Comparison of ENCODE assay signal across 8 cellular contexts in genomic region chr6:30915591-30915946, GRCh38. TPM values are rescaled to one million over a fixed set of nuclear protein-coding genes. Genes with fewer than 3 reads are reported as not detected.
A peak's percentile ranks its signal among the peaks of the same experiment; 100 is the strongest.
DNase-seq lines count a peak whose midpoint lies in the region; ATAC-seq, FAIRE-seq and TF ChIP-seq lines count a peak whose summit lies in the region.

No MANE protein-coding gene starts in this region.

- H3K79me2 ChIP-seq in HepG2 (ENCODE audit: insufficient read depth, low read length): peaks cover 11% of the 10 kb centered on the region

- peak in 2 of 3 experiments; percentile 37 to 64 for DNase-seq in NCI-H1417 (lab: John Stamatoyannopoulos, UW)
- no peak for DNase-seq in NCI-H1417 treated with DMSO at 0.1 percent for 48 hours (lab: John Stamatoyannopoulos, UW)
- peak; percentile 75 to 92 for DNase-seq in Kasumi-1 (lab: John Stamatoyannopoulos, UW)
- peak; percentile 36 to 72 for DNase-seq in SJCRH30
- no peak for DNase-seq in coronary artery (ENCODE audit: low spot score)
- DNase-seq in HepG2 (ENCODE audit: low spot score): peak; percentile 76

- H3K4me2 ChIP-seq in HepG2 (ENCODE audit: low read depth, low read length): peak overlapping the region; percentile 97

- peak overlapping the region; percentile 90 for H3K9ac ChIP-seq in HepG2 (ENCODE audit: insufficient read depth, low read depth, low read length)

- peak; percentile 82 for FAIRE-seq in HepG2 (lab: Jason Lieb, UNC)

- in situ Hi-C loops in HepG2 (cut with HindIII; ENCODE audit: extremely low pct_ligation_motif_present, low pct_unique_long_range_greater_than_20kb): loop anchor here (5.0 kb wide), 2 partner anchors 132 to 162 kb away; no protein-coding TSS in a partner anchor

- H3K27me3 ChIP-seq in SJCRH30: no peaks in the 10 kb centered on the region
- H3K27me3 ChIP-seq in HepG2 (ENCODE audit: control insufficient read depth in 1 of 2, insufficient read depth in 2 of 2, low read length in 2 of 2): no peaks in the 10 kb centered on the region
- no peaks in the 10 kb centered on the region for H3K27me3 ChIP-seq in thymus (ENCODE audit: control insufficient read depth, insufficient read depth)

- no peaks in the 10 kb centered on the region for H4K20me1 ChIP-seq in HepG2 (ENCODE audit: insufficient read depth, low read length)

- H3K4me3 ChIP-seq in SJCRH30 (no peak overlapping the region), coronary artery (peak overlapping the region; percentile 73), HepG2 (replicated peaks in 1 of 3; ENCODE audit: insufficient read depth in 1 of 3, low read depth in 2 of 3, low read length in 3 of 3) (peak overlapping the region in 2 of 3 experiments; percentile 78 to 80; a peak in 3 of 6 replicates), thymus (ENCODE audit: low read length) (no peak overlapping the region)

- intact Hi-C loops in HepG2 (cut with micrococcal nuclease; ENCODE audit: unreplicated experiment): loop anchor here (1.0 to 2.0 kb wide), 3 partner anchors 127 to 163 kb away; no protein-coding TSS in a partner anchor

- CTCF ChIA-PET in HepG2 (lab: Yijun Ruan, JAX; ENCODE audit: low intra/inter-chr PET ratio, low total read pairs): interaction anchor here (1.2 to 3.1 kb wide), 7 partner anchors 87 to 172 kb away, joined by 3 to 11 read pairs (median 9); no protein-coding TSS in a partner anchor

- no peak overlapping the region for H2AFZ ChIP-seq in HepG2 (ENCODE audit: low read length)

- no peaks in the 10 kb centered on the region for H3K9me3 ChIP-seq in SJCRH30 (replicated peaks)
- H3K9me3 ChIP-seq in HepG2 (ENCODE audit: low read length): no peaks in the 10 kb centered on the region
- no peaks in the 10 kb centered on the region for H3K9me3 ChIP-seq in thymus (ENCODE audit: control insufficient read depth)

- POLR2A ChIA-PET in HepG2 (lab: Yijun Ruan, JAX): interaction anchor here (1.0 to 3.4 kb wide), 3 partner anchors 9 to 30 kb away, joined by 3 to 24 read pairs (median 3); partner anchors contain the start of gene DDR1

- no peak for TF ChIP-seq EP300 in HepG2 (IDR thresholded peaks at IDR 0.05; ENCODE audit: low read depth in 2 of 2, low read length in 2 of 2)
- TF ChIP-seq EP300 in HepG2 (CRISPR knock-in tag; IDR thresholded peaks at IDR 0.05; ENCODE audit: borderline replicate concordance): no peak

- TF ChIP-seq POLR2A in HepG2 (IDR thresholded peaks at IDR 0.05; ENCODE audit: insufficient read depth in 1 of 2, low read depth in 2 of 2, low read length in 2 of 2): no peak

- no peak overlapping the region for H3K27ac ChIP-seq in SJCRH30
- H3K27ac ChIP-seq in coronary artery: peak overlapping the region in 1 of 2 donors; percentile 91
- no peak overlapping the region for H3K27ac ChIP-seq in HepG2 (ENCODE audit: extremely low read length, insufficient read depth, low read length)
- peak overlapping the region; percentile 15 for H3K27ac ChIP-seq in thymus (ENCODE audit: low read depth)

- ATAC-seq in HepG2 (peak; percentile 19), GM21786 (IDR thresholded peaks at IDR 0.05; ENCODE audit: unreplicated experiment) (no peak)

- peak; percentile 44; the same call in 1 of the 2 replicates for TF ChIP-seq RAD21 in HepG2 (CRISPR knock-in tag; IDR thresholded peaks at IDR 0.05)

- 69% methylated on average over 5 of the region's 5 CpGs for WGBS in HepG2 (ENCODE audit: low lambda C conversion rate)
- WGBS in thymus: 39% methylated on average over 5 of the region's 5 CpGs

- no TSS peak for BruUV-seq in HepG2 (replicated peaks; lab: Mats Ljungman, UMichigan)

- H3K36me3 ChIP-seq in SJCRH30: peaks cover 8% of the 10 kb centered on the region
- peaks cover 20 to 57% of the 10 kb centered on the region in 2 experiments for H3K36me3 ChIP-seq in HepG2 (replicated peaks in 1 of 2; ENCODE audit: control insufficient read depth in 1 of 2, insufficient read depth in 2 of 2, low read length in 2 of 2)
- H3K36me3 ChIP-seq in thymus (ENCODE audit: control insufficient read depth, insufficient read depth): peaks cover 34% of the 10 kb centered on the region

- H3K4me1 ChIP-seq in SJCRH30 (peaks cover 7% of the 10 kb centered on the region), HepG2 (ENCODE audit: insufficient read depth, low read length) (peaks cover 27% of the 10 kb centered on the region), thymus (ENCODE audit: control insufficient read depth, insufficient read depth, low read length) (peaks cover 7% of the 10 kb centered on the region)

- TF ChIP-seq CTCF in coronary artery (IDR thresholded peaks at IDR 0.05) (peak; percentile 47), HepG2 (CRISPR knock-in tag; IDR thresholded peaks at IDR 0.05) (peak; percentile 86)

RNA-seq across cellular contexts. Expression of gene VARS2, which starts 1.5 kb away (rescaled TPM):
- 21.3 and 23.5 TPM in 2 replicates for total RNA-seq in SJCRH30 (2014; rRNA removed; shearing (Covaris generic))
- 45.9 and 71.8 TPM in 2 replicates for total RNA-seq in HepG2 (2016; rRNA removed; fragmentation: Illumina TruSeq; extraction: Trizol)
- total RNA-seq in HepG2 (2016; cell fraction: cytosol; rRNA removed; fragmentation: Illumina TruSeq; extraction: Trizol; ENCODE audit: low read depth): 12.3 and 14.4 TPM in 2 replicates
- 38.9 and 75.5 TPM in 2 replicates for total RNA-seq in HepG2 (2016; cell fraction: insoluble cytoplasmic fraction; rRNA removed; fragmentation: Illumina TruSeq; extraction: Trizol)
- total RNA-seq in HepG2 (2016; cell fraction: membrane; rRNA removed; fragmentation: Illumina TruSeq; extraction: Trizol): 27.5 and 28.2 TPM in 2 replicates
- 63.3 and 78.0 TPM in 2 replicates for total RNA-seq in HepG2 (2016; cell fraction: nucleus; rRNA removed; fragmentation: Illumina TruSeq; extraction: Trizol)
- 61.8 and 68.8 TPM in 2 replicates for polyA plus RNA-seq in HepG2 (2011; rRNA removed)
- polyA plus RNA-seq in HepG2 (2011; cell fraction: cytosol; rRNA removed): 21.9 and 29.1 TPM in 2 replicates
- 392 and 449 TPM in 2 replicates for polyA plus RNA-seq in HepG2 (2011; cell fraction: nucleus; rRNA removed)
- 45.5 and 49.9 TPM in 2 replicates for polyA plus RNA-seq in HepG2 (2012)
- polyA plus RNA-seq in HepG2 (2016; cell fraction: cytosol; fragmentation: Illumina TruSeq; extraction: Trizol; ENCODE audit: low read depth): 9.2 and 9.4 TPM in 2 replicates
- polyA plus RNA-seq in HepG2 (2016; cell fraction: insoluble cytoplasmic fraction; fragmentation: Illumina TruSeq; extraction: Trizol; ENCODE audit: low read depth): 31.3 and 38.2 TPM in 2 replicates
- polyA plus RNA-seq in HepG2 (2016; cell fraction: membrane; fragmentation: Illumina TruSeq; extraction: Trizol; ENCODE audit: low read depth): 17.7 and 19.1 TPM in 2 replicates
- 189 and 203 TPM in 2 replicates for polyA plus RNA-seq in HepG2 (2016; cell fraction: nucleus; fragmentation: Illumina TruSeq; extraction: Trizol; ENCODE audit: insufficient read depth, low read depth)
- 37.3 and 128 TPM in 2 replicates for polyA minus RNA-seq in HepG2 (2011; rRNA and poly(A)+ RNA removed; ENCODE audit: low replicate concordance)
- 32.2 and 37.4 TPM in 2 replicates for polyA minus RNA-seq in HepG2 (2011; cell fraction: cytosol; rRNA and poly(A)+ RNA removed)
- 56.0 and 56.3 TPM in 2 replicates for polyA minus RNA-seq in HepG2 (2011; cell fraction: nucleus; rRNA and poly(A)+ RNA removed)
- 40.4 TPM for polyA plus RNA-seq in thymus

RNA-seq across cellular contexts. Expression of gene GTF2H4, which starts 7.6 kb away (rescaled TPM):
- total RNA-seq in SJCRH30 (2014; rRNA removed; shearing (Covaris generic)): 15.1 and 24.2 TPM in 2 replicates
- 15.9 and 18.0 TPM in 2 replicates for total RNA-seq in HepG2 (2016; rRNA removed; fragmentation: Illumina TruSeq; extraction: Trizol)
- total RNA-seq in HepG2 (2016; cell fraction: cytosol; rRNA removed; fragmentation: Illumina TruSeq; extraction: Trizol; ENCODE audit: low read depth): 1.5 and 3.1 TPM in 2 replicates
- total RNA-seq in HepG2 (2016; cell fraction: insoluble cytoplasmic fraction; rRNA removed; fragmentation: Illumina TruSeq; extraction: Trizol): 14.1 and 17.5 TPM in 2 replicates
- 4.5 and 5.7 TPM in 2 replicates for total RNA-seq in HepG2 (2016; cell fraction: membrane; rRNA removed; fragmentation: Illumina TruSeq; extraction: Trizol)
- 27.0 and 30.2 TPM in 2 replicates for total RNA-seq in HepG2 (2016; cell fraction: nucleus; rRNA removed; fragmentation: Illumina TruSeq; extraction: Trizol)
- 49.3 and 58.3 TPM in 2 replicates for polyA plus RNA-seq in HepG2 (2011; rRNA removed)
- 19.9 and 20.1 TPM in 2 replicates for polyA plus RNA-seq in HepG2 (2011; cell fraction: cytosol; rRNA removed)
- polyA plus RNA-seq in HepG2 (2011; cell fraction: nucleus; rRNA removed): 258 and 287 TPM in 2 replicates
- polyA plus RNA-seq in HepG2 (2012): 29.0 and 51.4 TPM in 2 replicates
- 2.6 and 3.1 TPM in 2 replicates for polyA plus RNA-seq in HepG2 (2016; cell fraction: cytosol; fragmentation: Illumina TruSeq; extraction: Trizol; ENCODE audit: low read depth)
- polyA plus RNA-seq in HepG2 (2016; cell fraction: insoluble cytoplasmic fraction; fragmentation: Illumina TruSeq; extraction: Trizol; ENCODE audit: low read depth): 25.8 and 31.0 TPM in 2 replicates
- 4.9 and 6.0 TPM in 2 replicates for polyA plus RNA-seq in HepG2 (2016; cell fraction: membrane; fragmentation: Illumina TruSeq; extraction: Trizol; ENCODE audit: low read depth)
- 114 and 125 TPM in 2 replicates for polyA plus RNA-seq in HepG2 (2016; cell fraction: nucleus; fragmentation: Illumina TruSeq; extraction: Trizol; ENCODE audit: insufficient read depth, low read depth)
- polyA minus RNA-seq in HepG2 (2011; rRNA and poly(A)+ RNA removed; ENCODE audit: low replicate concordance): 25.0 and 30.0 TPM in 2 replicates
- polyA minus RNA-seq in HepG2 (2011; cell fraction: cytosol; rRNA and poly(A)+ RNA removed): 4.9 and 8.5 TPM in 2 replicates
- polyA minus RNA-seq in HepG2 (2011; cell fraction: nucleus; rRNA and poly(A)+ RNA removed): 61.3 and 64.4 TPM in 2 replicates
- polyA plus RNA-seq in thymus: 35.4 TPM

RNA-seq across cellular contexts. Expression of gene SFTA2, which starts 16.4 kb away (rescaled TPM):
- total RNA-seq in SJCRH30 (2014; rRNA removed; shearing (Covaris generic)): not detected in 2 replicates
- total RNA-seq in HepG2 (2016; rRNA removed; fragmentation: Illumina TruSeq; extraction: Trizol): not detected in 2 replicates
- total RNA-seq in HepG2 (2016; cell fraction: cytosol; rRNA removed; fragmentation: Illumina TruSeq; extraction: Trizol; ENCODE audit: low read depth): not detected in 2 replicates
- total RNA-seq in HepG2 (2016; cell fraction: insoluble cytoplasmic fraction; rRNA removed; fragmentation: Illumina TruSeq; extraction: Trizol): not detected in 2 replicates
- total RNA-seq in HepG2 (2016; cell fraction: membrane; rRNA removed; fragmentation: Illumina TruSeq; extraction: Trizol): not detected in 2 replicates
- total RNA-seq in HepG2 (2016; cell fraction: nucleus; rRNA removed; fragmentation: Illumina TruSeq; extraction: Trizol): not detected in 2 replicates
- polyA plus RNA-seq in HepG2 (2011; rRNA removed) (not detected in 2 replicates), thymus (1.8 TPM)
- not detected in 2 replicates for polyA plus RNA-seq in HepG2 (2011; cell fraction: cytosol; rRNA removed)
- polyA plus RNA-seq in HepG2 (2011; cell fraction: nucleus; rRNA removed): not detected in 2 replicates
- polyA plus RNA-seq in HepG2 (2012): not detected in 2 replicates
- not detected in 2 replicates for polyA plus RNA-seq in HepG2 (2016; cell fraction: cytosol; fragmentation: Illumina TruSeq; extraction: Trizol; ENCODE audit: low read depth)
- polyA plus RNA-seq in HepG2 (2016; cell fraction: insoluble cytoplasmic fraction; fragmentation: Illumina TruSeq; extraction: Trizol; ENCODE audit: low read depth): not detected in 2 replicates
- not detected in 2 replicates for polyA plus RNA-seq in HepG2 (2016; cell fraction: membrane; fragmentation: Illumina TruSeq; extraction: Trizol; ENCODE audit: low read depth)
- not detected in 2 replicates for polyA plus RNA-seq in HepG2 (2016; cell fraction: nucleus; fragmentation: Illumina TruSeq; extraction: Trizol; ENCODE audit: insufficient read depth, low read depth)
- polyA minus RNA-seq in HepG2 (2011; rRNA and poly(A)+ RNA removed; ENCODE audit: low replicate concordance): not detected in 2 replicates
- not detected in 2 replicates for polyA minus RNA-seq in HepG2 (2011; cell fraction: cytosol; rRNA and poly(A)+ RNA removed)
- not detected in 2 replicates for polyA minus RNA-seq in HepG2 (2011; cell fraction: nucleus; rRNA and poly(A)+ RNA removed)

RNA-seq across cellular contexts. Expression of gene MUCL3, which starts 25.2 kb away (rescaled TPM):
- total RNA-seq in SJCRH30 (2014; rRNA removed; shearing (Covaris generic)): not detected in 2 replicates
- total RNA-seq in HepG2 (2016; rRNA removed; fragmentation: Illumina TruSeq; extraction: Trizol): not detected in 2 replicates
- not detected in 2 replicates for total RNA-seq in HepG2 (2016; cell fraction: cytosol; rRNA removed; fragmentation: Illumina TruSeq; extraction: Trizol; ENCODE audit: low read depth)
- total RNA-seq in HepG2 (2016; cell fraction: insoluble cytoplasmic fraction; rRNA removed; fragmentation: Illumina TruSeq; extraction: Trizol): not detected in 2 replicates
- total RNA-seq in HepG2 (2016; cell fraction: membrane; rRNA removed; fragmentation: Illumina TruSeq; extraction: Trizol): not detected in 2 replicates
- not detected in 2 replicates for total RNA-seq in HepG2 (2016; cell fraction: nucleus; rRNA removed; fragmentation: Illumina TruSeq; extraction: Trizol)
- polyA plus RNA-seq in HepG2 (2011; rRNA removed) (not detected in 2 replicates), thymus (0.02 TPM)
- polyA plus RNA-seq in HepG2 (2011; cell fraction: cytosol; rRNA removed): not detected in 2 replicates
- not detected in 2 replicates for polyA plus RNA-seq in HepG2 (2011; cell fraction: nucleus; rRNA removed)
- polyA plus RNA-seq in HepG2 (2012): not detected in 2 replicates
- not detected in 2 replicates for polyA plus RNA-seq in HepG2 (2016; cell fraction: cytosol; fragmentation: Illumina TruSeq; extraction: Trizol; ENCODE audit: low read depth)
- not detected in 2 replicates for polyA plus RNA-seq in HepG2 (2016; cell fraction: insoluble cytoplasmic fraction; fragmentation: Illumina TruSeq; extraction: Trizol; ENCODE audit: low read depth)
- polyA plus RNA-seq in HepG2 (2016; cell fraction: membrane; fragmentation: Illumina TruSeq; extraction: Trizol; ENCODE audit: low read depth): not detected in 2 replicates
- not detected in 2 replicates for polyA plus RNA-seq in HepG2 (2016; cell fraction: nucleus; fragmentation: Illumina TruSeq; extraction: Trizol; ENCODE audit: insufficient read depth, low read depth)
- not detected in 2 replicates for polyA minus RNA-seq in HepG2 (2011; rRNA and poly(A)+ RNA removed; ENCODE audit: low replicate concordance)
- polyA minus RNA-seq in HepG2 (2011; cell fraction: cytosol; rRNA and poly(A)+ RNA removed): not detected in 2 replicates
- not detected in 2 replicates for polyA minus RNA-seq in HepG2 (2011; cell fraction: nucleus; rRNA and poly(A)+ RNA removed)

RNA-seq across cellular contexts. Expression of gene DDR1, which starts 31.2 kb away (rescaled TPM):
- 73.2 and 80.9 TPM in 2 replicates for total RNA-seq in SJCRH30 (2014; rRNA removed; shearing (Covaris generic))
- 7.0 and 16.7 TPM in 2 replicates for total RNA-seq in HepG2 (2016; rRNA removed; fragmentation: Illumina TruSeq; extraction: Trizol)
- total RNA-seq in HepG2 (2016; cell fraction: cytosol; rRNA removed; fragmentation: Illumina TruSeq; extraction: Trizol; ENCODE audit: low read depth): 5.8 and 8.2 TPM in 2 replicates
- total RNA-seq in HepG2 (2016; cell fraction: insoluble cytoplasmic fraction; rRNA removed; fragmentation: Illumina TruSeq; extraction: Trizol): 6.0 and 18.2 TPM in 2 replicates
- 8.1 and 9.1 TPM in 2 replicates for total RNA-seq in HepG2 (2016; cell fraction: membrane; rRNA removed; fragmentation: Illumina TruSeq; extraction: Trizol)
- 18.1 and 22.9 TPM in 2 replicates for total RNA-seq in HepG2 (2016; cell fraction: nucleus; rRNA removed; fragmentation: Illumina TruSeq; extraction: Trizol)
- 20.2 and 25.0 TPM in 2 replicates for polyA plus RNA-seq in HepG2 (2011; rRNA removed)
- 18.2 and 20.9 TPM in 2 replicates for polyA plus RNA-seq in HepG2 (2011; cell fraction: cytosol; rRNA removed)
- polyA plus RNA-seq in HepG2 (2011; cell fraction: nucleus; rRNA removed): 49.4 and 65.3 TPM in 2 replicates
- 21.2 TPM in 2 replicates for polyA plus RNA-seq in HepG2 (2012)
- 1.3 and 1.5 TPM in 2 replicates for polyA plus RNA-seq in HepG2 (2016; cell fraction: cytosol; fragmentation: Illumina TruSeq; extraction: Trizol; ENCODE audit: low read depth)
- 6.6 and 7.2 TPM in 2 replicates for polyA plus RNA-seq in HepG2 (2016; cell fraction: insoluble cytoplasmic fraction; fragmentation: Illumina TruSeq; extraction: Trizol; ENCODE audit: low read depth)
- polyA plus RNA-seq in HepG2 (2016; cell fraction: membrane; fragmentation: Illumina TruSeq; extraction: Trizol; ENCODE audit: low read depth): 3.5 and 3.7 TPM in 2 replicates
- polyA plus RNA-seq in HepG2 (2016; cell fraction: nucleus; fragmentation: Illumina TruSeq; extraction: Trizol; ENCODE audit: insufficient read depth, low read depth): 37.9 and 40.3 TPM in 2 replicates
- polyA minus RNA-seq in HepG2 (2011; rRNA and poly(A)+ RNA removed; ENCODE audit: low replicate concordance): 53.5 and 64.7 TPM in 2 replicates
- 28.8 and 29.1 TPM in 2 replicates for polyA minus RNA-seq in HepG2 (2011; cell fraction: cytosol; rRNA and poly(A)+ RNA removed)
- polyA minus RNA-seq in HepG2 (2011; cell fraction: nucleus; rRNA and poly(A)+ RNA removed): 25.2 and 31.7 TPM in 2 replicates
- 65.9 TPM for polyA plus RNA-seq in thymus

Comparison
In these comparisons a context has a peak if more than half of its experiments do, and no peak if none do; other contexts are left out.
1. DNase-seq: peak in NCI-H1417 (2 of 3), Kasumi-1 (2 of 2), SJCRH30 (2 of 2) and HepG2 (single experiment); none in NCI-H1417 treated with DMSO at 0.1 percent for 48 hours (single experiment) and coronary artery (single experiment).
2. H3K4me3 ChIP-seq: peak in coronary artery (single experiment) and HepG2 (2 of 3); none in SJCRH30 (single experiment) and thymus (single experiment).